9 cellular contexts compared by ENCODE assay signal in the genomic region with DNA sequence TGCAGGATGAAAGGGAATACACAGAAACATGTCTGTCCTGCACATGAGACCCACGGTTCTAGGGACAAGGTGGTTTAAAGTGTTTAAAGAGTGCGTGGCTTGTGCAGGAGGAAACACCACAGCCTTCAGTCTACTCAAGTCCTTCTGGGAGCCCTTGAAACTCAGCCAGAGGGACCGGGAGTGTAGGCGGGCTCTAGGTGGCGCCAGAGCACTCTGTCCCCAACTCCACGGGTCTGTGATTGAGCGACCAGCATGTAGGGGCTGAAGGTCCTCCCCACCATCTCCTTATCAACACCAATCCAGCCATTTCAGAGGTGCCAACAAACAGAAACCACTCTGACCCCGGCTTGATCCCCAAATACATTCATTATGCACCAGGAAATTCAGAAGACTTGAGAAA.
A peak's percentile ranks its signal among the peaks of the same experiment; 100 is the strongest.
DNase-seq lines count a peak whose midpoint lies in the region; ATAC-seq, FAIRE-seq and TF ChIP-seq lines count a peak whose summit lies in the region.
"Had no signal": no experiment of that assay in that cellular context is flagged by ENCODE, and none has a peak within 500 bp of the region (broad histone marks: within the 10 kb centered on the region; RNA-seq: fewer than 3 reads in every experiment).

No MANE protein-coding gene starts in this region.

- TF ChIP-seq POLR2A in vagina (IDR thresholded peaks at IDR 0.05), result no peak

- H3K4me1 ChIP-seq in left lung (peaks cover 0 to 9% of the 10 kb centered on the region in 2 donors), vagina (no peaks in the 10 kb centered on the region)
- H3K4me1 ChIP-seq: SJSA1 had no signal

- no peak overlapping the region for H3K27ac ChIP-seq in WERI-Rb-1
- H3K27ac ChIP-seq in left lung, result no peak overlapping the region
- no peak overlapping the region for H3K27ac ChIP-seq in vagina
- H3K27ac ChIP-seq: SJSA1 had no signal

- intact Hi-C loops in left lung (cut with DNase I), result no loop called here
- intact Hi-C loops in vagina (cut with DNase I), result no loop called here

- H3K27me3 ChIP-seq in WERI-Rb-1 (ENCODE audit: insufficient read depth, low read depth, severe bottlenecking) (peaks cover 9% of the 10 kb centered on the region), bronchial epithelial cell (ENCODE audit: control insufficient read depth, insufficient read depth, low read length) (no peaks in the 10 kb centered on the region), left lung (no peaks in the 10 kb centered on the region), vagina (no peaks in the 10 kb centered on the region)
- H3K27me3 ChIP-seq: SJSA1 had no signal

- H3K36me3 ChIP-seq in WERI-Rb-1 (no peaks in the 10 kb centered on the region), bronchial epithelial cell (ENCODE audit: control insufficient read depth, insufficient read depth, low read length) (no peaks in the 10 kb centered on the region), left lung (no peaks in the 10 kb centered on the region), vagina (no peaks in the 10 kb centered on the region)
- H3K36me3 ChIP-seq: SJSA1 had no signal

- FAIRE-seq in D721Med (lab: Jason Lieb, UNC), result no peak
- FAIRE-seq in bronchial epithelial cell (lab: Jason Lieb, UNC), result no peak

- peak; percentile 77 for ATAC-seq in GM21529 (IDR thresholded peaks at IDR 0.05; ENCODE audit: unreplicated experiment)
- peak; percentile 87 for ATAC-seq in left lung

- no peaks in the 10 kb centered on the region for H3K9me3 ChIP-seq in WERI-Rb-1 (ENCODE audit: severe bottlenecking)
- H3K9me3 ChIP-seq in left lung, result no peaks in the 10 kb centered on the region
- H3K9me3 ChIP-seq in vagina, result no peaks in the 10 kb centered on the region
- H3K9me3 ChIP-seq: SJSA1 had no signal

- peak; percentile 49 for TF ChIP-seq CTCF in D721Med (IDR thresholded peaks at IDR 0.05; ENCODE audit: insufficient read depth, missing control alignments)
- peak; percentile 93 for TF ChIP-seq CTCF in WERI-Rb-1 (IDR thresholded peaks at IDR 0.05; ENCODE audit: low read depth, low read length)
- peak; percentile 83 for TF ChIP-seq CTCF in bronchial epithelial cell (IDR thresholded peaks at IDR 0.05; ENCODE audit: insufficient read depth, low read length, severe bottlenecking)
- peak; percentile 46 to 49 for TF ChIP-seq CTCF in left lung (IDR thresholded peaks at IDR 0.05)
- TF ChIP-seq CTCF in vagina (IDR thresholded peaks at IDR 0.05), result peak in 1 of 3 experiments; percentile 31

- DNase-seq in D721Med (ENCODE audit: insufficient read length, low spot score) (peak; percentile 34), NCI-H1092 treated with DMSO at 0.1 percent for 48 hours (lab: John Stamatoyannopoulos, UW) (peak; percentile 64), WERI-Rb-1 (peak; percentile 76), bronchial epithelial cell (ENCODE audit: low read depth) (peak; percentile 48), left lung (peak; percentile 66 to 86), vagina (ENCODE audit: extremely low spot score in 2 of 2) (no peak)
- DNase-seq in stimulated activated CD4-positive, alpha-beta T cell treated with anti-CD3 and anti-CD28 coated beads, TNF-alpha, amount 100 ng/mL, for 48 hours (ENCODE audit: low read depth in 3 of 3), result peak; percentile 15 to 43 (median 23)

- H3K4me3 ChIP-seq in WERI-Rb-1 (ENCODE audit: low read depth, low read length) (no peak overlapping the region), bronchial epithelial cell (ENCODE audit: low read depth, low read length) (no peak overlapping the region), left lung (no peak overlapping the region), vagina (no peak overlapping the region)
- H3K4me3 ChIP-seq: SJSA1 had no signal

Comparison
In these comparisons a context has a peak if more than half of its experiments do, and no peak if none do; other contexts are left out.
1. DNase-seq: peak in D721Med (single experiment), NCI-H1092 treated with DMSO at 0.1 percent for 48 hours (single experiment), WERI-Rb-1 (single experiment), bronchial epithelial cell (single experiment), left lung (2 of 2) and stimulated activated CD4-positive, alpha-beta T cell treated with anti-CD3 and anti-CD28 coated beads, TNF-alpha, amount 100 ng/mL, for 48 hours (3 of 3); none in vagina (0 of 2).